Comparison of ENCODE assay signal across 8 cellular contexts in the genomic region with DNA sequence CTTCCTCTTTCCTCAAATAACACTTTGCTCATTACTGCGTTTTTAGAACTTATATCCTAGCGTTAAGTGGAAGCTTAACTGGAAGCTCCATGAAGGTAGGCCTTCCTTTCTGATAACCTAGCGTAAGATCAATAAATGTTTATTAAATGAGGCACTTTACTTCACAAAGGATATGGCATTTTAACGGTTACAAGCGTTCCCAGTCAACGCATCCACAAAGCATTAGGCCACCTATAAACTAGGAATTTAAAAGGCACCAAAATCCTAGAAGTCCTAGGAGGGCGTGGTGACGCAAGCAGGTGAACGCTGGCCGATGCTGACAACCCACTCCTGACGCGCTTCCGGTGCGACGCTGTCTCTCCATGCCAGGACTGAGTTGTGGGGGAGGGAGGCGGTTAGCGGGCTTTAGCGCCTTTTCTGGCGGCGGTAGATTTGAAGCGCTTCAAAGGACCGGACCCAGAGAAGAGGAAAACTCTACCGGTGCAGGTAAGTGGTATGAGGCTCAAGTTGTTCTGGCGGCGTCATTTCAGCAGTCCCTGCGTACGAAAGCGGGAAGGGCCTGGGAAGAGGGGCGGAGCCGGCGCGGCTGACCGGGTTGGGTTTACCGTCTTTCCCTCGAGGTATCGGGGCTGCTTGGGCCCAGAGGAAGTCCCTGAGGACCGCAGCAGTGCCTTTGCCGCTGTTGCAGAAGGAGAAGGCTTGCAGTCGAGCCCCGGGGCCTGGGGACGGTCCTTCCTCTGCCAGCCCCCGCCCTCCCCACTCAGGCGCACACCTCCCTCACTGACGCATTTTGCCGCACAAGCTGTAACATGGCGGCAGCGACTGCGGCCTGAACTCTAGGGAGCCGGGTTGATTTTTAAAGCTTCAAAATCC. TPM values are rescaled to one million over a fixed set of nuclear protein-coding genes. Genes with fewer than 3 reads are reported as not detected.
DNase-seq lines count a peak whose midpoint lies in the region; ATAC-seq and FAIRE-seq lines count a peak whose summit lies in the region.

A gene (plus strand): TSS at position 347 of the 873 bp plus-strand sequence. CDS start 19,691 bp downstream, outside the sequence.

- peak within 1 kb of the TSS; percentile 99 to 100 (median 100) for H3K27ac Mint-ChIP-seq in naive B cell
- H3K27ac Mint-ChIP-seq in stimulated activated memory B cell treated with anti-CD40 and anti-IgM and Interleukin-4, amounts not matched to agents 10 μg/mL and 1 μg/mL and 100 μg/mL, for 72 hours: peak within 1 kb of the TSS; percentile 97

- peak within 1 kb of the TSS; percentile 68 for H3K4me3 ChIP-seq in Jurkat, Clone E6-1 (ENCODE audit: low read length)

- DNase-seq in DMS153 treated with DMSO at 0.1 percent for 48 hours (lab: John Stamatoyannopoulos, UW; ENCODE audit: unreplicated experiment): peak; percentile 76
- DNase-seq in Jurkat, Clone E6-1 (ENCODE audit: low read depth, low spot score): peak; percentile 90
- DNase-seq in RCC 7860 (ENCODE audit: low spot score): peak; percentile 81
- DNase-seq in activated T-helper 1 cell treated with Interleukin-2 at 50 U/mL for 16 hours (ENCODE audit: low read depth): peak; percentile 73
- peak; percentile 87 for DNase-seq in fibroblast of gingiva (ENCODE audit: low read depth)
- DNase-seq in naive B cell: peak; percentile 85

- H3K27me3 Mint-ChIP-seq in naive B cell: peaks cover 0 to 5% (median 0%) of the 10 kb centered on the region in 3 donors
- no peaks in the 10 kb centered on the region for H3K27me3 Mint-ChIP-seq in stimulated activated memory B cell treated with anti-CD40 and anti-IgM and Interleukin-4, amounts not matched to agents 10 μg/mL and 1 μg/mL and 100 μg/mL, for 72 hours

- H3K4me3 Mint-ChIP-seq in naive B cell: peak within 1 kb of the TSS; percentile 95 to 100 (median 99)
- peak within 1 kb of the TSS; percentile 96 for H3K4me3 Mint-ChIP-seq in stimulated activated memory B cell treated with anti-CD40 and anti-IgM and Interleukin-4, amounts not matched to agents 10 μg/mL and 1 μg/mL and 100 μg/mL, for 72 hours

- ATAC-seq in GM21619 (IDR thresholded peaks at IDR 0.05; ENCODE audit: unreplicated experiment) (peak; percentile 87), naive B cell (ENCODE audit: low read depth in 2 of 2) (peak; percentile 84)
- peak; percentile 97 for ATAC-seq in stimulated activated memory B cell treated with anti-CD40 and anti-IgM and Interleukin-4, amounts not matched to agents 10 μg/mL and 1 μg/mL and 100 μg/mL, for 72 hours

- H3K4me1 Mint-ChIP-seq in naive B cell: peaks cover 18 to 44% (median 32%) of the 10 kb centered on the region in 3 donors
- H3K4me1 Mint-ChIP-seq in stimulated activated memory B cell treated with anti-CD40 and anti-IgM and Interleukin-4, amounts not matched to agents 10 μg/mL and 1 μg/mL and 100 μg/mL, for 72 hours: peaks cover 26% of the 10 kb centered on the region

- FAIRE-seq in RCC 7860 (lab: Jason Lieb, UNC): no peak

- H3K9me3 Mint-ChIP-seq in naive B cell: peaks cover 0 to 11% (median 0%) of the 10 kb centered on the region in 7 donors
- H3K9me3 Mint-ChIP-seq in stimulated activated memory B cell treated with anti-CD40 and anti-IgM and Interleukin-4, amounts not matched to agents 10 μg/mL and 1 μg/mL and 100 μg/mL, for 72 hours: peaks cover 2% of the 10 kb centered on the region

- H3K36me3 Mint-ChIP-seq in naive B cell: peaks cover 0 to 9% of the 10 kb centered on the region in 2 donors
- H3K36me3 Mint-ChIP-seq in stimulated activated memory B cell treated with anti-CD40 and anti-IgM and Interleukin-4, amounts not matched to agents 10 μg/mL and 1 μg/mL and 100 μg/mL, for 72 hours: no peaks in the 10 kb centered on the region

RNA-seq across cellular contexts. Expression of the gene that starts here (rescaled TPM):
- 66.2 TPM for polyA plus RNA-seq in Jurkat, Clone E6-1 (2012; ENCODE audit: insufficient read depth, insufficient read length)
- polyA plus RNA-seq in naive B cell (ENCODE audit: low read depth in 6 of 6): 100 to 1,000 TPM in 1 of 6 donors, 10 to 100 TPM in 5; 43.4 to 107 (median 63.8) TPM

Comparison
In these comparisons a context has a peak if more than half of its experiments do, and no peak if none do; other contexts are left out.
1. Peak in every context shown above with its lines: DNase-seq, ATAC-seq and H3K4me3 ChIP-seq.